ENCODE assay signal across 12 cellular contexts in the genomic region with DNA sequence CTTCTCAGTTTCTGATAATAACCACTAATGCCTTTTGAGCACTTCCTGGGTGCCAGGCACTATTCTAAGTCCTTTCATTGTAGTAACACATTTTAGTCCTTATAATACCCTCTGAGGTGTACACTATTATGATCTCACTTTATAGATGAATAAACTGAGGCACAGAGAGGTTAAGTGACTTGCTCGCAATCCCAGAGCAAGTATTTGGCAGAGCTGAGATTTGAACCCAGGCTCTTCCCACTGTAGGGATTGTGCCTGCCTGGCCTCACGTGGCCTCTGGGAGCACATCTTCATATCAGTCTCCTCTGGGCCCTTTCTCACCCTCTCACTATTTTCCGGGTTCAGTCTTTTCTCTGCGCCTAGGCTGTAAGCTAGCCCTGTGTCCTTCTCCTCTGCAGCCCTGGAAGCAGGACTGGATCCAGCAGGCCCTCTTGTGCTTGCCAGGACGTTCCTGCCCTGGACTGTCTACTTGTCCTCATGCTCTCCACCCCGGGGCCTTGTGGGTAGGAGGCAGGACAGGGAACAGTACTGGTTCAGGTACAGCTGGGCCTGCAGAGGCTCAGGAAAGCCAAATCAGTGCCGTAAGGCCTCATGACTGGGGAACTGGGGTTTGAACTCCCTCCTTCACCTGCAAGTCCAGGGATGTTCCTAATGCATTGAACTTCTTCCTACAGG.
"Had no signal": no experiment of that assay in that cellular context is flagged by ENCODE, and none has a peak within 500 bp of the region (broad histone marks: within the 10 kb centered on the region; RNA-seq: fewer than 3 reads in every experiment).

No MANE protein-coding gene starts in this region.

- ATAC-seq: activated naive CD4-positive, alpha-beta T cell treated with anti-CD3 and anti-CD28 coated beads, Interleukin-2, amount 50 U/mL, for 72 hours; effector memory CD8-positive, alpha-beta T cell; stimulated activated naive CD8-positive, alpha-beta T cell treated with anti-CD3 and anti-CD28 coated beads, Interleukin-15, amount 100 ng/mL, for 72 hours; T-helper 17 cell had no signal

- H3K4me1 ChIP-seq: testis had no signal

- DNase-seq: activated B cell treated with CpG ODN at 0.5 μM for 24 hours; activated CD4-positive, alpha-beta T cell treated with anti-CD3 and anti-CD28 coated beads, Interleukin-2, amount 50 U/mL, for 1 hour; activated T-cell treated with anti-CD3 and anti-CD28 coated beads for 4 hours; amniotic stem cell; brain microvascular endothelial cell; cerebellar nuclear complex; effector memory CD8-positive, alpha-beta T cell; stimulated activated CD4-positive, alpha-beta T cell treated with anti-CD3 and anti-CD28 coated beads, Interleukin-4, amount 100 ng/mL, for 4 hours; stimulated activated naive CD8-positive, alpha-beta T cell treated with anti-CD3 and anti-CD28 coated beads, Interleukin-15, amount 100 ng/mL, for 72 hours; T-helper 17 cell; testis had no signal

- H3K27ac ChIP-seq: brain microvascular endothelial cell, testis had no signal

- H3K27me3 ChIP-seq: brain microvascular endothelial cell, testis had no signal

- H3K36me3 ChIP-seq: brain microvascular endothelial cell had no signal

- H3K9me3 ChIP-seq: testis had no signal

- H3K4me3 ChIP-seq: testis had no signal
